8 cellular contexts compared by ENCODE assay signal in genomic region chr10:124742418-124743187, GRCh38.
DNase-seq lines count a peak whose midpoint lies in the region; ATAC-seq lines count a peak whose summit lies in the region.

No MANE protein-coding gene starts in this region.

- H3K36me3 ChIP-seq in adipocyte (ENCODE audit: control insufficient read depth, insufficient read depth, low read length, severe bottlenecking), result no peaks in the 10 kb centered on the region

- no peak for ATAC-seq in GM18858 (IDR thresholded peaks at IDR 0.05; ENCODE audit: unreplicated experiment)
- no peak for ATAC-seq in HG03095 (IDR thresholded peaks at IDR 0.05; ENCODE audit: unreplicated experiment)

- no peaks in the 10 kb centered on the region for H3K9me3 ChIP-seq in adipocyte (ENCODE audit: control insufficient read depth, low read length)

- peak overlapping the region; percentile 86 for H3K4me3 ChIP-seq in adipocyte (ENCODE audit: low read length)
- peak overlapping the region; percentile 60 for H3K4me3 ChIP-seq in skeletal muscle cell (ENCODE audit: low read depth, low read length)

- peak overlapping the region; percentile 88 for H3K9ac ChIP-seq in adipocyte (ENCODE audit: low read length)

- peaks cover 66% of the 10 kb centered on the region for H3K4me1 ChIP-seq in adipocyte (ENCODE audit: control insufficient read depth, insufficient read depth, low read length)

- peak; percentile 38 for DNase-seq in NOMO-1 treated with DMSO at 0.1 percent for 48 hours (lab: John Stamatoyannopoulos, UW; ENCODE audit: unreplicated experiment)
- DNase-seq in NOMO-1 treated with dmso at 0.1 percent for 144 hours (lab: John Stamatoyannopoulos, UW; ENCODE audit: unreplicated experiment), result no peak
- DNase-seq in NCI-H1092 treated with DMSO at 0.1 percent for 48 hours (lab: John Stamatoyannopoulos, UW), result peak; percentile 69
- peak; percentile 56 for DNase-seq in adipocyte (ENCODE audit: low read depth)
- DNase-seq in hippocampal formation (lab: John Stamatoyannopoulos, UW), result peak; percentile 47 to 74
- no peak for DNase-seq in skeletal muscle cell (ENCODE audit: low read depth)

- no peaks in the 10 kb centered on the region for H3K27me3 ChIP-seq in adipocyte (replicated peaks; ENCODE audit: control insufficient read depth, insufficient read depth, low read length)

Comparison
In these comparisons a context has a peak if more than half of its experiments do, and no peak if none do; other contexts are left out.
1. DNase-seq: peak in NOMO-1 treated with DMSO at 0.1 percent for 48 hours (single experiment), NCI-H1092 treated with DMSO at 0.1 percent for 48 hours (single experiment), adipocyte (single experiment) and hippocampal formation (2 of 2); none in NOMO-1 treated with dmso at 0.1 percent for 144 hours (single experiment) and skeletal muscle cell (single experiment).